In genomic region chr16:69330286-69331109, GRCh38 we compare ENCODE assay signal across 8 cellular contexts. TPM values are rescaled to one million over a fixed set of nuclear protein-coding genes. Genes with fewer than 3 reads are reported as not detected.
DNase-seq lines count a peak whose midpoint lies in the region; ATAC-seq and TF ChIP-seq lines count a peak whose summit lies in the region.

A gene with protein sequence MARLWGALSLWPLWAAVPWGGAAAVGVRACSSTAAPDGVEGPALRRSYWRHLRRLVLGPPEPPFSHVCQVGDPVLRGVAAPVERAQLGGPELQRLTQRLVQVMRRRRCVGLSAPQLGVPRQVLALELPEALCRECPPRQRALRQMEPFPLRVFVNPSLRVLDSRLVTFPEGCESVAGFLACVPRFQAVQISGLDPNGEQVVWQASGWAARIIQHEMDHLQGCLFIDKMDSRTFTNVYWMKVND (minus strand): TSS chr16:69330588. CDS start chr16:69330570, 18 bp downstream.

- peak within 1 kb of the TSS; percentile 84 for H3K4me3 Mint-ChIP-seq in activated T-helper 17 cell treated with anti-CD3 and anti-CD28 coated beads, Interleukin-2, amount 50 U/mL, for 72 hours
- H3K4me3 Mint-ChIP-seq in naive thymus-derived CD4-positive, alpha-beta T cell = peak within 1 kb of the TSS; percentile 69 to 87 (median 76)
- peak within 1 kb of the TSS; percentile 88 for H3K4me3 Mint-ChIP-seq in stimulated activated memory B cell treated with anti-CD40 and anti-IgM and Interleukin-4, amounts not matched to agents 10 μg/mL and 1 μg/mL and 100 μg/mL, for 72 hours

- peaks cover 23% of the 10 kb centered on the region for H3K36me3 ChIP-seq in fibroblast of lung (ENCODE audit: control insufficient read depth, insufficient read depth, low read length)
- peaks cover 10 to 52% (median 13%) of the 10 kb centered on the region in 3 experiments for H3K36me3 ChIP-seq in naive thymus-derived CD4-positive, alpha-beta T cell (ENCODE audit: control insufficient read depth in 2 of 3, insufficient read depth in 3 of 3, low read length in 3 of 3)

- H3K9me3 Mint-ChIP-seq in activated T-helper 17 cell treated with anti-CD3 and anti-CD28 coated beads, Interleukin-2, amount 50 U/mL, for 72 hours = no peaks in the 10 kb centered on the region
- no peaks in the 10 kb centered on the region for H3K9me3 Mint-ChIP-seq in naive thymus-derived CD4-positive, alpha-beta T cell
- H3K9me3 Mint-ChIP-seq in stimulated activated memory B cell treated with anti-CD40 and anti-IgM and Interleukin-4, amounts not matched to agents 10 μg/mL and 1 μg/mL and 100 μg/mL, for 72 hours = no peaks in the 10 kb centered on the region

- intact Hi-C loops in naive thymus-derived CD4-positive, alpha-beta T cell (cut with micrococcal nuclease) = loop anchor here (1.0 to 10.0 kb wide), 8 partner anchors 9 to 1246 kb away; partner anchors contain the start of genes COG8 (in 2 of the 2), NIP7 (in 2 of the 2), VPS4A (in 2 of the 2) and CHTF8 (in 1 of the 2)

- POLR2A ChIA-PET in naive thymus-derived CD4-positive, alpha-beta T cell (lab: Charles Lee) = interaction anchor here (0.6 to 4.6 kb wide), 7 partner anchors 10 to 432 kb away, joined by 3 to 46 read pairs (median 4); partner anchors contain the start of genes COG8 and NIP7

- H3K27ac ChIP-seq in fibroblast of lung (ENCODE audit: insufficient read depth, low read length) = peak within 1 kb of the TSS; percentile 84
- peak within 1 kb of the TSS; percentile 90 for H3K27ac ChIP-seq in naive thymus-derived CD4-positive, alpha-beta T cell (ENCODE audit: low read depth, low read length)

- H3K4me3 ChIP-seq in fibroblast of lung (replicated peaks in 1 of 4; ENCODE audit: control extremely low read depth in 1 of 4, insufficient read depth in 1 of 4, low read depth in 3 of 4, low read length in 4 of 4) = peak within 1 kb of the TSS; percentile 58 to 78 (median 76)
- peak within 1 kb of the TSS; percentile 64 for H3K4me3 ChIP-seq in naive thymus-derived CD4-positive, alpha-beta T cell (ENCODE audit: low read length)

- peak within 1 kb of the TSS; percentile 89 for H3K9ac ChIP-seq in fibroblast of lung (ENCODE audit: insufficient read depth, low read length)

- H3K4me1 ChIP-seq in fibroblast of lung (ENCODE audit: control insufficient read depth, extremely low read depth, insufficient read depth, low read length) = peaks cover 9% of the 10 kb centered on the region
- peaks cover 13 to 37% of the 10 kb centered on the region in 2 donors for H3K4me1 ChIP-seq in naive thymus-derived CD4-positive, alpha-beta T cell (ENCODE audit: control insufficient read depth in 2 of 2, insufficient read depth in 2 of 2, low read length in 2 of 2)

- no peaks in the 10 kb centered on the region for H4K20me1 ChIP-seq in fibroblast of lung (ENCODE audit: control insufficient read depth, extremely low read depth, insufficient read depth, low read length)

- no peaks in the 10 kb centered on the region for H3K9me3 ChIP-seq in fibroblast of lung (ENCODE audit: control insufficient read depth, insufficient read depth, low read depth, low read length)
- no peaks in the 10 kb centered on the region for H3K9me3 ChIP-seq in naive thymus-derived CD4-positive, alpha-beta T cell (ENCODE audit: control insufficient read depth in 2 of 3, low read length in 3 of 3)

- TF ChIP-seq CTCF in fibroblast of lung (conservative IDR thresholded peaks at IDR 0.05 in 1 of 2, IDR thresholded peaks at IDR 0.05 in 1 of 2; ENCODE audit: low read depth in 1 of 2, low read length in 2 of 2) = no peak

- H3K27me3 ChIP-seq in fibroblast of lung (ENCODE audit: control insufficient read depth, insufficient read depth, low read length) = no peaks in the 10 kb centered on the region
- H3K27me3 ChIP-seq in naive thymus-derived CD4-positive, alpha-beta T cell (ENCODE audit: control insufficient read depth in 2 of 2, insufficient read depth in 2 of 2, low read length in 2 of 2) = no peaks in the 10 kb centered on the region

- DNase-seq in EL (peak; percentile 94), GOT3 (lab: John Stamatoyannopoulos, UW) (peak; percentile 75), LHCN-M2 (ENCODE audit: low read depth) (peak; percentile 91), RPMI7951 (ENCODE audit: low read depth) (peak; percentile 94), fibroblast of lung (ENCODE audit: low read depth in 2 of 2) (peak; percentile 89 to 92)
- peak; percentile 61 to 91 (median 72) for DNase-seq in naive thymus-derived CD4-positive, alpha-beta T cell

- peak within 1 kb of the TSS; percentile 94 for H3K4me2 ChIP-seq in fibroblast of lung (ENCODE audit: extremely low read depth, insufficient read depth, low read length)

- no peaks in the 10 kb centered on the region for H3K27me3 Mint-ChIP-seq in activated T-helper 17 cell treated with anti-CD3 and anti-CD28 coated beads, Interleukin-2, amount 50 U/mL, for 72 hours
- no peaks in the 10 kb centered on the region for H3K27me3 Mint-ChIP-seq in naive thymus-derived CD4-positive, alpha-beta T cell
- no peaks in the 10 kb centered on the region for H3K27me3 Mint-ChIP-seq in stimulated activated memory B cell treated with anti-CD40 and anti-IgM and Interleukin-4, amounts not matched to agents 10 μg/mL and 1 μg/mL and 100 μg/mL, for 72 hours

- peaks cover 89% of the 10 kb centered on the region for H3K36me3 Mint-ChIP-seq in activated T-helper 17 cell treated with anti-CD3 and anti-CD28 coated beads, Interleukin-2, amount 50 U/mL, for 72 hours (ENCODE audit: low read depth)
- peaks cover 4 to 26% (median 14%) of the 10 kb centered on the region in 5 donors for H3K36me3 Mint-ChIP-seq in naive thymus-derived CD4-positive, alpha-beta T cell
- H3K36me3 Mint-ChIP-seq in stimulated activated memory B cell treated with anti-CD40 and anti-IgM and Interleukin-4, amounts not matched to agents 10 μg/mL and 1 μg/mL and 100 μg/mL, for 72 hours = peaks cover 37% of the 10 kb centered on the region

- H2AFZ ChIP-seq in fibroblast of lung (ENCODE audit: low read length) = peak within 1 kb of the TSS; percentile 19

- H3K79me2 ChIP-seq in fibroblast of lung (ENCODE audit: control insufficient read depth, insufficient read depth, low read length) = peaks cover 40% of the 10 kb centered on the region

- peak; percentile 97 for ATAC-seq in activated T-helper 17 cell treated with anti-CD3 and anti-CD28 coated beads, Interleukin-2, amount 50 U/mL, for 72 hours (replicated peaks)
- peak; percentile 97 for ATAC-seq in naive thymus-derived CD4-positive, alpha-beta T cell
- ATAC-seq in stimulated activated memory B cell treated with anti-CD40 and anti-IgM and Interleukin-4, amounts not matched to agents 10 μg/mL and 1 μg/mL and 100 μg/mL, for 72 hours = peak; percentile 98

- H3K27ac Mint-ChIP-seq in activated T-helper 17 cell treated with anti-CD3 and anti-CD28 coated beads, Interleukin-2, amount 50 U/mL, for 72 hours = peak within 1 kb of the TSS; percentile 79
- peak within 1 kb of the TSS; percentile 36 to 80 (median 62) for H3K27ac Mint-ChIP-seq in naive thymus-derived CD4-positive, alpha-beta T cell
- peak within 1 kb of the TSS; percentile 72 for H3K27ac Mint-ChIP-seq in stimulated activated memory B cell treated with anti-CD40 and anti-IgM and Interleukin-4, amounts not matched to agents 10 μg/mL and 1 μg/mL and 100 μg/mL, for 72 hours

- H3K4me1 Mint-ChIP-seq in activated T-helper 17 cell treated with anti-CD3 and anti-CD28 coated beads, Interleukin-2, amount 50 U/mL, for 72 hours = peaks cover 23% of the 10 kb centered on the region
- peaks cover 16 to 72% (median 54%) of the 10 kb centered on the region in 7 donors for H3K4me1 Mint-ChIP-seq in naive thymus-derived CD4-positive, alpha-beta T cell
- H3K4me1 Mint-ChIP-seq in stimulated activated memory B cell treated with anti-CD40 and anti-IgM and Interleukin-4, amounts not matched to agents 10 μg/mL and 1 μg/mL and 100 μg/mL, for 72 hours = peaks cover 44% of the 10 kb centered on the region

- CTCF ChIA-PET in naive thymus-derived CD4-positive, alpha-beta T cell (lab: Charles Lee) = interaction anchor here (0.6 to 2.4 kb wide), 3 partner anchors 10 to 207 kb away, joined by 3 to 13 read pairs (median 4); partner anchors contain the start of gene NIP7

RNA-seq across cellular contexts. Expression of the gene that starts here (rescaled TPM):
- 39.6 and 40.5 TPM in 2 replicates for total RNA-seq in LHCN-M2 (2014; rRNA removed)
- 12.9 TPM for polyA plus RNA-seq in LHCN-M2 (2012)
- 12.7 and 24.3 TPM in 2 replicates for total RNA-seq in RPMI7951 (2014; rRNA removed; shearing (Covaris generic))
- total RNA-seq in activated T-helper 17 cell treated with anti-CD3 and anti-CD28 coated beads, Interleukin-2, amount 50 U/mL, for 72 hours = 10 to 100 TPM in 1 of 2 donors, 1 to 10 TPM in 1; 8.4 to 20.6 TPM
- total RNA-seq in fibroblast of lung = 13.4 and 14.4 TPM in 2 replicates
- 8.7 and 9.2 TPM in 2 replicates for polyA plus RNA-seq in fibroblast of lung
- polyA plus RNA-seq in fibroblast of lung (2012) = 7.2 and 13.6 TPM in 2 replicates
- polyA minus RNA-seq in fibroblast of lung (ENCODE audit: low replicate concordance) = 0.31 and 0.52 TPM in 2 replicates
- 10 to 100 TPM in 2 of 5 experiments, 1 to 10 TPM in 3; 4.6 to 11.8 (median 9.5) TPM for total RNA-seq in naive thymus-derived CD4-positive, alpha-beta T cell
- 10 to 100 TPM; 15.9 to 24.5 TPM for polyA plus RNA-seq in naive thymus-derived CD4-positive, alpha-beta T cell

Comparison
In these comparisons a context has a peak if more than half of its experiments do, and no peak if none do; other contexts are left out.
1. Peak in every context shown above with its lines: DNase-seq, ATAC-seq, H3K4me3 ChIP-seq and H3K27ac ChIP-seq.